Comparison of ENCODE assay signal across 2 cellular contexts in the genomic region with DNA sequence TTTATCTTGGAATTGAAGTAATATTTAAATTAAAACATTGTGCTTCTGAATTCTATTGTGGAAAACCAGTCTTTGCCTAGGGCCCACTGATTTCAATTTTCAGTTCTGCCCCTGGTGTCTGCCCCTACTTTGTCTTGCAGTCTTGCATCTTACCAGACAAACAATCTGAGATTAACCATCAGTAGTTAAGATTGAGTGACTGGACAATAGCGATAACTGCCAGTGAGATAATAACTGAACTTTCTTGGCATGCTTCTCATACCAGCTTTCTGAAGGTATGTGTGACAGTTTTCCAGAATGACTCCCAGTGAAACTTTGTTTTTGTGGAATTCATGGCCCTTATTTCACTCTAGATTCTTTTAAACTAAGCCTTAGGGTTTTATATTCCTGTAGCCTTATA.
TF ChIP-seq lines count a peak whose summit lies in the region.

No MANE protein-coding gene starts in this region.

TF ChIP-seq in SK-N-SH, 30 proteins besides CTCF, POLR2A, EP300 and RAD21 (continued from another document):
- no peak for TF ChIP-seq ZBTB33 (IDR thresholded peaks at IDR 0.05; ENCODE audit: borderline replicate concordance, low read depth)
- no peak for TF ChIP-seq CHD2 (IDR thresholded peaks at IDR 0.05; ENCODE audit: low read length, partially characterized antibody)
- no peak for TF ChIP-seq NRF1 (IDR thresholded peaks at IDR 0.05; ENCODE audit: low read depth, low read length)
- no peak for TF ChIP-seq REST (IDR thresholded peaks at IDR 0.05; ENCODE audit: low read depth, low read length)
- 0 out of 2 replicates have a peak, but pooled peaks have one; percentile 9 for TF ChIP-seq TEAD4 (IDR thresholded peaks at IDR 0.05; ENCODE audit: borderline replicate concordance, insufficient read depth)
- no peak for TF ChIP-seq RXRA (IDR thresholded peaks at IDR 0.05; ENCODE audit: borderline replicate concordance, low read depth)
- no peak for TF ChIP-seq JUND (IDR thresholded peaks at IDR 0.05)
- TF ChIP-seq GABPA (IDR thresholded peaks at IDR 0.05; ENCODE audit: low read depth), result no peak
- TF ChIP-seq NFIC (IDR thresholded peaks at IDR 0.05; ENCODE audit: borderline replicate concordance), result 0 out of 2 replicates have a peak, but pooled peaks have one; percentile 14
- TF ChIP-seq, protein P1, sequence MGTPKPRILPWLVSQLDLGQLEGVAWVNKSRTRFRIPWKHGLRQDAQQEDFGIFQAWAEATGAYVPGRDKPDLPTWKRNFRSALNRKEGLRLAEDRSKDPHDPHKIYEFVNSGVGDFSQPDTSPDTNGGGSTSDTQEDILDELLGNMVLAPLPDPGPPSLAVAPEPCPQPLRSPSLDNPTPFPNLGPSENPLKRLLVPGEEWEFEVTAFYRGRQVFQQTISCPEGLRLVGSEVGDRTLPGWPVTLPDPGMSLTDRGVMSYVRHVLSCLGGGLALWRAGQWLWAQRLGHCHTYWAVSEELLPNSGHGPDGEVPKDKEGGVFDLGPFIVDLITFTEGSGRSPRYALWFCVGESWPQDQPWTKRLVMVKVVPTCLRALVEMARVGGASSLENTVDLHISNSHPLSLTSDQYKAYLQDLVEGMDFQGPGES (IDR thresholded peaks at IDR 0.05; ENCODE audit: low read depth, low read length), result no peak
- TF ChIP-seq YY1 (IDR thresholded peaks at IDR 0.05; ENCODE audit: low read depth), result no peak
- TF ChIP-seq RFX5 (IDR thresholded peaks at IDR 0.05; ENCODE audit: low read length), result no peak
- no peak for TF ChIP-seq SIN3A (IDR thresholded peaks at IDR 0.05; ENCODE audit: borderline replicate concordance, low read depth, low read length)

TF ChIP-seq in WTC11, 78 proteins besides CTCF, POLR2A, EP300 and RAD21 (continued from another document):
- TF ChIP-seq E2F1 (CRISPR knock-in tag; IDR thresholded peaks at IDR 0.05) (no peak), FOXP1 (CRISPR knock-in tag; IDR thresholded peaks at IDR 0.05; ENCODE audit: borderline replicate concordance) (no peak), ESRRA (CRISPR knock-in tag; IDR thresholded peaks at IDR 0.05; ENCODE audit: borderline replicate concordance) (no peak), FOXK1 (CRISPR knock-in tag; IDR thresholded peaks at IDR 0.05) (no peak), ZNF138 (CRISPR knock-in tag; conservative IDR thresholded peaks at IDR 0.05) (no peak), ATF2 (CRISPR knock-in tag; IDR thresholded peaks at IDR 0.05; ENCODE audit: borderline replicate concordance, low read depth) (no peak), ZNF219 (CRISPR knock-in tag; IDR thresholded peaks at IDR 0.05; ENCODE audit: borderline replicate concordance) (no peak), NR2C2 (CRISPR knock-in tag; IDR thresholded peaks at IDR 0.05) (no peak), ZBTB21 (CRISPR knock-in tag; IDR thresholded peaks at IDR 0.05; ENCODE audit: borderline replicate concordance) (no peak), FOXJ3 (CRISPR knock-in tag; IDR thresholded peaks at IDR 0.05; ENCODE audit: borderline replicate concordance) (no peak), TCF7 (CRISPR knock-in tag; IDR thresholded peaks at IDR 0.05; ENCODE audit: low read depth) (no peak)
- TF ChIP-seq, protein P2, sequence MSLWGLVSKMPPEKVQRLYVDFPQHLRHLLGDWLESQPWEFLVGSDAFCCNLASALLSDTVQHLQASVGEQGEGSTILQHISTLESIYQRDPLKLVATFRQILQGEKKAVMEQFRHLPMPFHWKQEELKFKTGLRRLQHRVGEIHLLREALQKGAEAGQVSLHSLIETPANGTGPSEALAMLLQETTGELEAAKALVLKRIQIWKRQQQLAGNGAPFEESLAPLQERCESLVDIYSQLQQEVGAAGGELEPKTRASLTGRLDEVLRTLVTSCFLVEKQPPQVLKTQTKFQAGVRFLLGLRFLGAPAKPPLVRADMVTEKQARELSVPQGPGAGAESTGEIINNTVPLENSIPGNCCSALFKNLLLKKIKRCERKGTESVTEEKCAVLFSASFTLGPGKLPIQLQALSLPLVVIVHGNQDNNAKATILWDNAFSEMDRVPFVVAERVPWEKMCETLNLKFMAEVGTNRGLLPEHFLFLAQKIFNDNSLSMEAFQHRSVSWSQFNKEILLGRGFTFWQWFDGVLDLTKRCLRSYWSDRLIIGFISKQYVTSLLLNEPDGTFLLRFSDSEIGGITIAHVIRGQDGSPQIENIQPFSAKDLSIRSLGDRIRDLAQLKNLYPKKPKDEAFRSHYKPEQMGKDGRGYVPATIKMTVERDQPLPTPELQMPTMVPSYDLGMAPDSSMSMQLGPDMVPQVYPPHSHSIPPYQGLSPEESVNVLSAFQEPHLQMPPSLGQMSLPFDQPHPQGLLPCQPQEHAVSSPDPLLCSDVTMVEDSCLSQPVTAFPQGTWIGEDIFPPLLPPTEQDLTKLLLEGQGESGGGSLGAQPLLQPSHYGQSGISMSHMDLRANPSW (CRISPR knock-in tag; conservative IDR thresholded peaks at IDR 0.05; ENCODE audit: low read depth), result no peak
- TF ChIP-seq, protein P3, sequence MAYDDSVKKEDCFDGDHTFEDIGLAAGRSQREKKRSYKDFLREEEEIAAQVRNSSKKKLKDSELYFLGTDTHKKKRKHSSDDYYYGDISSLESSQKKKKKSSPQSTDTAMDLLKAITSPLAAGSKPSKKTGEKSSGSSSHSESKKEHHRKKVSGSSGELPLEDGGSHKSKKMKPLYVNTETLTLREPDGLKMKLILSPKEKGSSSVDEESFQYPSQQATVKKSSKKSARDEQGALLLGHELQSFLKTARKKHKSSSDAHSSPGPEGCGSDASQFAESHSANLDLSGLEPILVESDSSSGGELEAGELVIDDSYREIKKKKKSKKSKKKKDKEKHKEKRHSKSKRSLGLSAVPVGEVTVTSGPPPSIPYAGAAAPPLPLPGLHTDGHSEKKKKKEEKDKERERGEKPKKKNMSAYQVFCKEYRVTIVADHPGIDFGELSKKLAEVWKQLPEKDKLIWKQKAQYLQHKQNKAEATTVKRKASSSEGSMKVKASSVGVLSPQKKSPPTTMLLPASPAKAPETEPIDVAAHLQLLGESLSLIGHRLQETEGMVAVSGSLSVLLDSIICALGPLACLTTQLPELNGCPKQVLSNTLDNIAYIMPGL (CRISPR knock-in tag; IDR thresholded peaks at IDR 0.05), result no peak
- TF ChIP-seq, protein P4, sequence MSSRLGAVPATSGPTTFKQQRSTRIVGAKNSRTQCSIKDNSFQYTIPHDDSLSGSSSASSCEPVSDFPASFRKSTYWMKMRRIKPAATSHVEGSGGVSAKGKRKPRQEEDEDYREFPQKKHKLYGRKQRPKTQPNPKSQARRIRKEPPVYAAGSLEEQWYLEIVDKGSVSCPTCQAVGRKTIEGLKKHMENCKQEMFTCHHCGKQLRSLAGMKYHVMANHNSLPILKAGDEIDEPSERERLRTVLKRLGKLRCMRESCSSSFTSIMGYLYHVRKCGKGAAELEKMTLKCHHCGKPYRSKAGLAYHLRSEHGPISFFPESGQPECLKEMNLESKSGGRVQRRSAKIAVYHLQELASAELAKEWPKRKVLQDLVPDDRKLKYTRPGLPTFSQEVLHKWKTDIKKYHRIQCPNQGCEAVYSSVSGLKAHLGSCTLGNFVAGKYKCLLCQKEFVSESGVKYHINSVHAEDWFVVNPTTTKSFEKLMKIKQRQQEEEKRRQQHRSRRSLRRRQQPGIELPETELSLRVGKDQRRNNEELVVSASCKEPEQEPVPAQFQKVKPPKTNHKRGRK (CRISPR knock-in tag; IDR thresholded peaks at IDR 0.05; ENCODE audit: borderline replicate concordance), result no peak
- TF ChIP-seq, protein P5, sequence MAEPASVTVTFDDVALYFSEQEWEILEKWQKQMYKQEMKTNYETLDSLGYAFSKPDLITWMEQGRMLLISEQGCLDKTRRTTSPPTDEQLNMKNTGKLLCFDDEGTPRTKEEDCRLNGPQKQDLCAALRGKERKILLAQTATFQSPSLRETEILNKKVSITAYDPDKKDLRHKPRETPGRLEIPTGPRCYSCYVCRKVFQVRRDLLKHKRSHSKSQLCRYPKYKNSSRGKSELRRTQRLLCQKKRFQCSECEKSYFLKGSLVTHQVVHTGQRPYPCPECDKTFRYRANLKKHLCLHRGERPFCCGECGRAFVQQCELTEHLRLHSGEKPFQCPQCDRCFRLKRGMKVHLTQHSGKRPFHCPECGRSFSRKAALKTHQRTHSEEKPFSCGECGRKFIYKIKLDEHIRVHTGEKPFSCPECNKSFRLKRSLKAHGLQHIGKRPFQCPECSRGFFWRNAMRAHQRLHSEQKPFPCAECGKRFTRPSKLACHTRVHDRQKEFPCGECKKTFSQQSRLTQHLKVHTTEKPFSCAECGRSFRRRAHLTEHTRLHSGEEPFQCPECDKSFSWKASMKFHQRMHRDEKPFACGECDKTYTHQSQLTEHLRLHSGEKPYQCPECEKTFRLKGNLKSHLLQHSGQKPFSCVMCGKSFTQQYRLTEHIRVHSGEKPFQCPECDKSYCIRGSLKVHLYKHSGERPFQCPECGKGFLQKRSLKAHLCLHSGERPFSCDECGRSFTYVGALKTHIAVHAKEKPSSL (CRISPR knock-in tag; conservative IDR thresholded peaks at IDR 0.05), result no peak
